Comparison of ENCODE assay signal across 15 cellular contexts in the genomic region with DNA sequence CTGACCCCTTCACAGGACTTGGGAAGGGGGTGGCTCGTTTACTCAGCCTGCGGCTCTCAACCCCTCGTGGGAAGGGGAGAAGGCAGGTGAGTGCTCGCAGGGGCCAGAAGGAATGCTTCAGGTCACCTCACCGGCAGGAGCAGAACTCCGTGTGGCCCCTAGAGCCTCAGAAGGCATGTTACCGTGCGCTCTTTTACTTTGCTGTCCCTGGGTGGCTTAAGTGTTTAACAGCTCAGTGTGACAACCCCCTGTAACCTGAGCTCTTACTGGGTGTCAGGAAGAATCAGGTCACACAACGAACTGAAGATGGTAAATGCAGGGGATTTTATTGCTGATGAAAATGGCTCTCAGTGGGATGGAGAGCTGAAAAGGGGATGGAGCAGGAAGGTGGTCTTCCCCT.
DNase-seq lines count a peak whose midpoint lies in the region; ATAC-seq and TF ChIP-seq lines count a peak whose summit lies in the region.
"Had no signal": no experiment of that assay in that cellular context is flagged by ENCODE, and none has a peak within 500 bp of the region (broad histone marks: within the 10 kb centered on the region; RNA-seq: fewer than 3 reads in every experiment).

No MANE protein-coding gene starts in this region.

- peak overlapping the region; percentile 31 for H3K14ac ChIP-seq in neuronal stem cell (ENCODE audit: low read length)

- no peaks in the 10 kb centered on the region for H3K27me3 ChIP-seq in HUES64 (ENCODE audit: insufficient read depth, low read length)
- H3K27me3 ChIP-seq in neuronal stem cell (ENCODE audit: control insufficient read depth in 3 of 3, insufficient read depth in 3 of 3, low read depth in 1 of 3, low read length in 3 of 3): no peaks in the 10 kb centered on the region

- H2BK5ac ChIP-seq in neuronal stem cell (ENCODE audit: low read length): no peak overlapping the region

- no peaks in the 10 kb centered on the region for H3K36me3 ChIP-seq in HUES64 (ENCODE audit: insufficient read depth, low read length)
- no peaks in the 10 kb centered on the region for H3K36me3 ChIP-seq in neuronal stem cell (replicated peaks in 1 of 2; ENCODE audit: control insufficient read depth in 2 of 2, insufficient read depth in 2 of 2, low read length in 2 of 2)

- H3K9ac ChIP-seq in HUES64 (ENCODE audit: low read depth, low read length): no peak overlapping the region
- H3K9ac ChIP-seq in neuronal stem cell (ENCODE audit: low read depth, low read length, poor library complexity): no peak overlapping the region

- H3K23ac ChIP-seq in neuronal stem cell (ENCODE audit: low read depth, low read length, poor library complexity): no peak overlapping the region

- H4K91ac ChIP-seq in neuronal stem cell (ENCODE audit: low read depth, low read length, poor library complexity): no peak overlapping the region

- peak; percentile 8 for DNase-seq in NCI-H82 (lab: John Stamatoyannopoulos, UW)
- no peak for DNase-seq in NCI-H82 treated with DMSO at 0.1 percent for 48 hours (lab: John Stamatoyannopoulos, UW; ENCODE audit: unreplicated experiment)
- peak; percentile 26 for DNase-seq in WTC11 (ENCODE audit: low spot score)
- no peak for DNase-seq in neuronal stem cell (ENCODE audit: low spot score)
- no peak for DNase-seq in T-cell
- no peak for DNase-seq in type B pancreatic cell (ENCODE audit: extremely low spot score, unreplicated experiment)
- DNase-seq: AML-193, Caco-2, DMS79, GDM1, NCI-H1417, NCI-H1930, NCI-H446 had no signal

- H3K9me3 ChIP-seq in HUES64 (ENCODE audit: insufficient read depth, low read depth, low read length) (no peaks in the 10 kb centered on the region), neuronal stem cell (replicated peaks in 1 of 2; ENCODE audit: control insufficient read depth in 2 of 2, insufficient read depth in 1 of 2, low read depth in 1 of 2, low read length in 2 of 2) (peaks cover 2 to 4% of the 10 kb centered on the region in 2 donors)
- H3K9me3 ChIP-seq: Caco-2 had no signal

- CTCF ChIA-PET in WTC11 (lab: Charles Lee): interaction anchor here (1.0 kb wide), 1 partner anchor 31 kb away, joined by 3 read pairs; no protein-coding TSS in a partner anchor
- CTCF ChIA-PET in T-cell (lab: Charles Lee): no interaction called here

- peak overlapping the region; percentile 50 for H3K4me3 Mint-ChIP-seq in WTC11
- H3K4me3 Mint-ChIP-seq in T-cell: no peak overlapping the region
- no peak overlapping the region for H3K4me3 Mint-ChIP-seq in type B pancreatic cell
- H3K4me3 Mint-ChIP-seq: IgD-negative memory B cell had no signal

- H3K27ac Mint-ChIP-seq in WTC11 (no peak overlapping the region), T-cell (no peak overlapping the region), type B pancreatic cell (no peak overlapping the region)
- H3K27ac Mint-ChIP-seq: IgD-negative memory B cell had no signal

- no peak overlapping the region for H3K4me2 ChIP-seq in neuronal stem cell (ENCODE audit: insufficient read depth, low read length, poor library complexity, severe bottlenecking)

- H2BK120ac ChIP-seq in neuronal stem cell (ENCODE audit: low read depth, low read length): no peak overlapping the region

- no peak overlapping the region for H2BK15ac ChIP-seq in neuronal stem cell (ENCODE audit: low read length)

- H3K18ac ChIP-seq in neuronal stem cell (ENCODE audit: low read length): peak overlapping the region; percentile 52

- WGBS in HUES64: 58% methylated on average over 9 of the region's 9 CpGs
- WGBS in neuronal stem cell (ENCODE audit: extremely low coverage in 2 of 2, insufficient read length in 2 of 2, insufficient replicate concordance in 1 of 2), 2 donors: no CpG with 5 or more reads among the region's 9 CpGs

- TF ChIP-seq CTCF in WTC11 (IDR thresholded peaks at IDR 0.05) (no peak), type B pancreatic cell (conservative IDR thresholded peaks at IDR 0.05) (no peak)

- peak; percentile 76 for ATAC-seq in WTC11
- ATAC-seq in T-cell (replicated peaks in 1 of 4): no peak

- peak overlapping the region; percentile 32 for H3K4me3 ChIP-seq in HUES64 (ENCODE audit: low read length)
- no peak overlapping the region for H3K4me3 ChIP-seq in neuronal stem cell (ENCODE audit: low read length in 2 of 2)

- H4K8ac ChIP-seq in neuronal stem cell (ENCODE audit: low read depth, low read length): no peak overlapping the region

- no peak overlapping the region for H3K4ac ChIP-seq in neuronal stem cell (ENCODE audit: low read length)

- H3K27ac ChIP-seq in HUES64 (ENCODE audit: low read depth, low read length) (no peak overlapping the region; the same call in 1 of the 2 replicates), neuronal stem cell (replicated peaks; ENCODE audit: low read length) (no peak overlapping the region)

- no peak overlapping the region for H2BK12ac ChIP-seq in neuronal stem cell (ENCODE audit: low read length)

- H3K4me1 ChIP-seq in HUES64 (ENCODE audit: insufficient read depth, low read length) (peaks cover 21% of the 10 kb centered on the region), neuronal stem cell (ENCODE audit: control insufficient read depth in 2 of 2, insufficient read depth in 1 of 2, low read depth in 1 of 2, low read length in 2 of 2) (no peaks in the 10 kb centered on the region)

- POLR2A ChIA-PET in WTC11 (lab: Charles Lee) (no interaction called here), T-cell (lab: Charles Lee) (no interaction called here)

- H3K4me1 Mint-ChIP-seq in WTC11: peaks cover 38% of the 10 kb centered on the region
- no peaks in the 10 kb centered on the region for H3K4me1 Mint-ChIP-seq in T-cell
- H3K4me1 Mint-ChIP-seq in type B pancreatic cell (ENCODE audit: unreplicated experiment): no peaks in the 10 kb centered on the region
- H3K4me1 Mint-ChIP-seq: IgD-negative memory B cell had no signal

- H3K36me3 Mint-ChIP-seq in WTC11 (no peaks in the 10 kb centered on the region), T-cell (no peaks in the 10 kb centered on the region), type B pancreatic cell (peaks cover 4% of the 10 kb centered on the region)
- H3K36me3 Mint-ChIP-seq: IgD-negative memory B cell had no signal

- H3K27me3 Mint-ChIP-seq in WTC11 (ENCODE audit: low read depth) (no peaks in the 10 kb centered on the region; the same call in 1 of the 2 replicates), T-cell (no peaks in the 10 kb centered on the region), type B pancreatic cell (no peaks in the 10 kb centered on the region)
- H3K27me3 Mint-ChIP-seq: IgD-negative memory B cell had no signal

- H3K79me1 ChIP-seq in neuronal stem cell (ENCODE audit: low read depth, low read length): no peaks in the 10 kb centered on the region

- no peak overlapping the region for H2AFZ ChIP-seq in neuronal stem cell (ENCODE audit: low read length)

- H3K9me3 Mint-ChIP-seq in WTC11: peaks cover 7% of the 10 kb centered on the region
- peaks cover 11 to 15% (median 12%) of the 10 kb centered on the region in 3 donors for H3K9me3 Mint-ChIP-seq in T-cell
- H3K9me3 Mint-ChIP-seq in type B pancreatic cell: no peaks in the 10 kb centered on the region

- no peak overlapping the region for H2AK5ac ChIP-seq in neuronal stem cell (ENCODE audit: low read depth, low read length)

TF ChIP-seq in WTC11, 78 proteins besides CTCF, POLR2A, EP300 and RAD21:
- no peak for TF ChIP-seq ZNF416 (CRISPR knock-in tag; IDR thresholded peaks at IDR 0.05)
- TF ChIP-seq, protein P1, sequence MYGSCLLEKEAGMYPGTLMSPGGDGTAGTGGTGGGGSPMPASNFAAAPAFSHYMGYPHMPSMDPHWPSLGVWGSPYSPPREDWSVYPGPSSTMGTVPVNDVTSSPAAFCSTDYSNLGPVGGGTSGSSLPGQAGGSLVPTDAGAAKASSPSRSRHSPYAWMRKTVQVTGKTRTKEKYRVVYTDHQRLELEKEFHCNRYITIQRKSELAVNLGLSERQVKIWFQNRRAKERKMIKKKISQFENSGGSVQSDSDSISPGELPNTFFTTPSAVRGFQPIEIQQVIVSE (CRISPR knock-in tag; IDR thresholded peaks at IDR 0.05; ENCODE audit: borderline replicate concordance): no peak
- TF ChIP-seq, protein P2, sequence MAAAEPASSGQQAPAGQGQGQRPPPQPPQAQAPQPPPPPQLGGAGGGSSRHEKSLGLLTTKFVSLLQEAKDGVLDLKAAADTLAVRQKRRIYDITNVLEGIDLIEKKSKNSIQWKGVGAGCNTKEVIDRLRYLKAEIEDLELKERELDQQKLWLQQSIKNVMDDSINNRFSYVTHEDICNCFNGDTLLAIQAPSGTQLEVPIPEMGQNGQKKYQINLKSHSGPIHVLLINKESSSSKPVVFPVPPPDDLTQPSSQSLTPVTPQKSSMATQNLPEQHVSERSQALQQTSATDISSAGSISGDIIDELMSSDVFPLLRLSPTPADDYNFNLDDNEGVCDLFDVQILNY (CRISPR knock-in tag; IDR thresholded peaks at IDR 0.05): no peak
- TF ChIP-seq MXD4 (CRISPR knock-in tag; IDR thresholded peaks at IDR 0.05; ENCODE audit: borderline replicate concordance): no peak
- TF ChIP-seq, protein P3, sequence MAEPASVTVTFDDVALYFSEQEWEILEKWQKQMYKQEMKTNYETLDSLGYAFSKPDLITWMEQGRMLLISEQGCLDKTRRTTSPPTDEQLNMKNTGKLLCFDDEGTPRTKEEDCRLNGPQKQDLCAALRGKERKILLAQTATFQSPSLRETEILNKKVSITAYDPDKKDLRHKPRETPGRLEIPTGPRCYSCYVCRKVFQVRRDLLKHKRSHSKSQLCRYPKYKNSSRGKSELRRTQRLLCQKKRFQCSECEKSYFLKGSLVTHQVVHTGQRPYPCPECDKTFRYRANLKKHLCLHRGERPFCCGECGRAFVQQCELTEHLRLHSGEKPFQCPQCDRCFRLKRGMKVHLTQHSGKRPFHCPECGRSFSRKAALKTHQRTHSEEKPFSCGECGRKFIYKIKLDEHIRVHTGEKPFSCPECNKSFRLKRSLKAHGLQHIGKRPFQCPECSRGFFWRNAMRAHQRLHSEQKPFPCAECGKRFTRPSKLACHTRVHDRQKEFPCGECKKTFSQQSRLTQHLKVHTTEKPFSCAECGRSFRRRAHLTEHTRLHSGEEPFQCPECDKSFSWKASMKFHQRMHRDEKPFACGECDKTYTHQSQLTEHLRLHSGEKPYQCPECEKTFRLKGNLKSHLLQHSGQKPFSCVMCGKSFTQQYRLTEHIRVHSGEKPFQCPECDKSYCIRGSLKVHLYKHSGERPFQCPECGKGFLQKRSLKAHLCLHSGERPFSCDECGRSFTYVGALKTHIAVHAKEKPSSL (CRISPR knock-in tag; conservative IDR thresholded peaks at IDR 0.05): no peak
- no peak for TF ChIP-seq ZNF121 (CRISPR knock-in tag; IDR thresholded peaks at IDR 0.05)
- TF ChIP-seq PRRX2 (CRISPR knock-in tag; IDR thresholded peaks at IDR 0.05): no peak
- no peak for TF ChIP-seq OVOL2 (CRISPR knock-in tag; IDR thresholded peaks at IDR 0.05; ENCODE audit: borderline replicate concordance)
- TF ChIP-seq CREM (CRISPR knock-in tag; IDR thresholded peaks at IDR 0.05): no peak
- no peak for TF ChIP-seq FOXJ3 (CRISPR knock-in tag; IDR thresholded peaks at IDR 0.05; ENCODE audit: borderline replicate concordance)
- no peak for TF ChIP-seq NFE2L1 (CRISPR knock-in tag; IDR thresholded peaks at IDR 0.05)

Comparison
In these comparisons a context has a peak if more than half of its experiments do, and no peak if none do; other contexts are left out.
1. DNase-seq: peak in NCI-H82 (single experiment) and WTC11 (single experiment); none in NCI-H82 treated with DMSO at 0.1 percent for 48 hours (single experiment), neuronal stem cell (single experiment), T-cell (0 of 34) and type B pancreatic cell (single experiment).